Comparison of ENCODE assay signal across 1 cellular context in the genomic region with DNA sequence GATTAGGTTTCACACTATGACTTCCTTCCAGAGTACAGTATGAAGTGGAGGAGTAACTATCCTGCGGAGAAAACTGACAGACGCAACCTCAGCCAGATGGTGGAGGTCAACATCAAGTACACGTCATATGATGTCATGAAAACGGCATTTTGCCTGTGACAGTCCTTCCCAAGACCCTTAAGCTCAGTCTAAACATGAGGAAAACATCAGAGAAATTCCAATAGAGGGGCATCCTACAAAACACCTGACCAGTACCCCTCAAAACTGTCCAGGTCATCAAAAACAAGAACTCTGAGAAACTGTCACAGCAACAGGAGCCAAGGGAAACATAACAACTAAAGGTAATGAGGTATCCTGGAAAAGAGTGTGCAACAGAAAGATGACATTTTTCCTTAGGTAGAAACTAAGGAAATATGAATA.
TF ChIP-seq lines count a peak whose summit lies in the region.

No MANE protein-coding gene starts in this region.

TF ChIP-seq in IMR-90, 13 proteins besides CTCF, POLR2A, EP300 and RAD21:
- TF ChIP-seq CEBPB (IDR thresholded peaks at IDR 0.05; ENCODE audit: low read depth, low read length) (0 out of 2 replicates have a peak, but pooled peaks have one; percentile 6), MAFK (IDR thresholded peaks at IDR 0.05; ENCODE audit: low read depth, low read length) (peak; percentile 73; the same call in 1 of the 2 replicates), MAZ (IDR thresholded peaks at IDR 0.05; ENCODE audit: borderline replicate concordance, low read depth, low read length) (no peak)
TF ChIP-seq in IMR-90: peak in this region for 2.
